Comparison of ENCODE assay signal across 16 cellular contexts in genomic region chr20:56004611-56005388, GRCh38. TPM values are rescaled to one million over a fixed set of nuclear protein-coding genes. Genes with fewer than 3 reads are reported as not detected.
"Had no signal": no experiment of that assay in that cellular context is flagged by ENCODE, and none has a peak within 500 bp of the region (broad histone marks: within the 10 kb centered on the region; RNA-seq: fewer than 3 reads in every experiment).

No MANE protein-coding gene starts in this region.

- H3K9me3 ChIP-seq: body of pancreas, left ventricle myocardium inferior had no signal

- FAIRE-seq: keratinocyte had no signal

- H3K27me3 Mint-ChIP-seq: central memory CD8-positive, alpha-beta T cell; type B pancreatic cell had no signal

- H3K4me1 ChIP-seq: spleen had no signal

- H3K27ac Mint-ChIP-seq: activated CD4-positive, alpha-beta T cell treated with anti-CD3 and anti-CD28 coated beads, Interleukin-2, amount 10 ng/mL, durations not matched to agents 7 days and 5 days; stimulated activated memory B cell treated with anti-CD40 and anti-IgM and Interleukin-4, amounts not matched to agents 10 μg/mL and 1 μg/mL and 100 μg/mL, for 72 hours; type B pancreatic cell had no signal

- H3K4me1 Mint-ChIP-seq: activated CD4-positive, alpha-beta T cell treated with anti-CD3 and anti-CD28 coated beads, Interleukin-2, amount 10 ng/mL, durations not matched to agents 7 days and 5 days; central memory CD8-positive, alpha-beta T cell; stimulated activated memory B cell treated with anti-CD40 and anti-IgM and Interleukin-4, amounts not matched to agents 10 μg/mL and 1 μg/mL and 100 μg/mL, for 72 hours had no signal

- H3K4me3 ChIP-seq: body of pancreas, left ventricle myocardium inferior had no signal

- H3K36me3 Mint-ChIP-seq: stimulated activated memory B cell treated with anti-CD40 and anti-IgM and Interleukin-4, amounts not matched to agents 10 μg/mL and 1 μg/mL and 100 μg/mL, for 72 hours; type B pancreatic cell had no signal

- H3K4me3 Mint-ChIP-seq: activated CD4-positive, alpha-beta T cell treated with anti-CD3 and anti-CD28 coated beads, Interleukin-2, amount 10 ng/mL, durations not matched to agents 7 days and 5 days; central memory CD8-positive, alpha-beta T cell; stimulated activated memory B cell treated with anti-CD40 and anti-IgM and Interleukin-4, amounts not matched to agents 10 μg/mL and 1 μg/mL and 100 μg/mL, for 72 hours; type B pancreatic cell had no signal

- H3K36me3 ChIP-seq: left ventricle myocardium inferior, spleen had no signal

- H3K27ac ChIP-seq: body of pancreas, left ventricle myocardium inferior, spleen had no signal

- ATAC-seq: stimulated activated memory B cell treated with anti-CD40 and anti-IgM and Interleukin-4, amounts not matched to agents 10 μg/mL and 1 μg/mL and 100 μg/mL, for 72 hours had no signal

- DNase-seq: activated CD4-positive, alpha-beta T cell treated with anti-CD3 and anti-CD28 coated beads, Interleukin-2, amount 10 ng/mL, durations not matched to agents 7 days and 5 days; activated CD4-positive, CD25-positive, alpha-beta regulatory T cell; activated CD8-positive, alpha-beta memory T cell treated with anti-CD3 and anti-CD28 coated beads for 24 hours; activated naive CD4-positive, alpha-beta T cell treated with anti-CD3 and anti-CD28 coated beads, Interleukin-2, amount 50 U/mL, for 16 hours; erythroblast; left ventricle myocardium inferior; spleen; stimulated activated CD4-positive, alpha-beta T cell treated with anti-CD3 and anti-CD28 coated beads, Interleukin-1b, Interleukin-23, amount 100 ng/mL, for 48 hours had no signal

RNA-seq across cellular contexts. Expression of gene CBLN4, which starts 0.5 kb away (rescaled TPM):
- total RNA-seq: activated CD4-positive, alpha-beta T cell treated with anti-CD3 and anti-CD28 coated beads, Interleukin-2, amount 10 ng/mL, durations not matched to agents 7 days and 5 days; left ventricle myocardium inferior; right cardiac atrium; spleen; subcutaneous adipose tissue; T-helper 2 cell treated with Interferon-gamma antibody and Interleukin-4, amounts not matched to agents 100 ng/mL and 5 ng/mL, for 36 hours had no signal
- polyA plus RNA-seq: keratinocyte, right cardiac atrium had no signal
